In the genomic region with DNA sequence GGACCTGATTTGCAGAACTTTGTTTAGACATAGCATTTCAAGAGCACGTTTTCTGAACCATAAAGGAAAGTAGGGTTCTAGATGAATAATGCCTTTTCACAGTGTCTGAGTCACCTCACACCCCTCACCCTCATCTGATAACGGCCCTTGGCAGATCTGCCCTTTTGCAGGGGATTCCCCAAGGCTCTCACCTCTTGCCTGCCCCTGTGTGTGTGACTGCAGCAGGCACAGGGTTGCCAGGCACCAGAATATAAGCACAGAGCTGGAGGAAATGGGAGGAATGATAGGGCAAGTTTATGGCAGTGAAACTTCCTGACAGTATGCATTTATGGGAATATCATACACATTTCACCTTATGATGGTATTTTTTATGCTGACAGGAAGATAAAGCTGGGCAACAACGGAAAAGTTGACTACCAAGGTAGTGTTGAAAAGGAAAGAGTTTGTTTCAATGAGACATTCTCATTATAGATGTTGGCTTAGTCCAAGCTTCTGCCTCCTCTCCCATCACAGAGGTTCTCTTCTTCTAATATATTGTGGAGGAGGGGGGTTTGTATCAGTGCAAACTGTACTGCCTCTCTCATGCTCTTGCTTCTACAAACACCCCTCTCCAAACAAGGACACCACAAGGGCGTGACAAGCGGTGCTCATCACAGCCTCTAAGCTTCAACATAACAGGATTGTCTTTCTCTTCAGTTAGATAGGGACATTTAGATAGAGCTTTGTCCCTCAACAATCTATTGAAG, we compare ENCODE assay signal across 9 cellular contexts.
DNase-seq lines count a peak whose midpoint lies in the region; ATAC-seq and TF ChIP-seq lines count a peak whose summit lies in the region.
"Had no signal": no experiment of that assay in that cellular context is flagged by ENCODE, and none has a peak within 500 bp of the region (broad histone marks: within the 10 kb centered on the region; RNA-seq: fewer than 3 reads in every experiment).

No MANE protein-coding gene starts in this region.

- ATAC-seq in foreskin keratinocyte, result peak; percentile 96

- TF ChIP-seq CTCF in foreskin keratinocyte (conservative IDR thresholded peaks at IDR 0.05) (no peak), vagina (IDR thresholded peaks at IDR 0.05) (no peak)

- no peaks in the 10 kb centered on the region for H3K4me1 ChIP-seq in foreskin keratinocyte
- H3K4me1 ChIP-seq in vagina, result no peaks in the 10 kb centered on the region

- H3K4me3 ChIP-seq in vagina, result no peak overlapping the region

- H3K36me3 ChIP-seq in vagina, result no peaks in the 10 kb centered on the region

- peak; percentile 89 for DNase-seq in NK-92 treated with Interleukin-12 subunit alpha and Interleukin-12 subunit beta, amount 100 ng/mL, for 24 hours (lab: John Stamatoyannopoulos, UW)
- DNase-seq in NK-92 (lab: John Stamatoyannopoulos, UW; ENCODE audit: unreplicated experiment) (no peak), foreskin keratinocyte (peak; percentile 60 to 72), posterior vena cava (ENCODE audit: low spot score) (no peak), vagina (ENCODE audit: extremely low spot score in 2 of 2) (no peak), cortex of kidney (lab: John Stamatoyannopoulos, UW) (no peak)
- peak; percentile 82 to 89 for DNase-seq in activated CD4-positive, alpha-beta T cell treated with anti-CD3 and anti-CD28 coated beads, Interleukin-2, amount 50 U/mL, for 48 hours
- DNase-seq in stimulated activated CD8-positive, alpha-beta memory T cell treated with anti-CD3 and anti-CD28 coated beads, Interleukin-7, amount 100 ng/mL, for 48 hours (ENCODE audit: extremely low read depth in 1 of 2, low read depth in 1 of 2), result peak; percentile 65 to 94
- DNase-seq: right cardiac atrium had no signal

- intact Hi-C loops in posterior vena cava (cut with DNase I) (no loop called here), vagina (cut with DNase I) (no loop called here)

- TF ChIP-seq POLR2A in vagina (IDR thresholded peaks at IDR 0.05), result no peak

- H3K27me3 ChIP-seq in foreskin keratinocyte (no peaks in the 10 kb centered on the region), vagina (no peaks in the 10 kb centered on the region)

- no peaks in the 10 kb centered on the region for H3K9me3 ChIP-seq in vagina

- H3K27ac ChIP-seq in foreskin keratinocyte (peak overlapping the region; percentile 11), vagina (no peak overlapping the region)

Comparison
In these comparisons a context has a peak if more than half of its experiments do, and no peak if none do; other contexts are left out.
1. DNase-seq: peak in NK-92 treated with Interleukin-12 subunit alpha and Interleukin-12 subunit beta, amount 100 ng/mL, for 24 hours (single experiment), activated CD4-positive, alpha-beta T cell treated with anti-CD3 and anti-CD28 coated beads, Interleukin-2, amount 50 U/mL, for 48 hours (2 of 2), foreskin keratinocyte (2 of 2) and stimulated activated CD8-positive, alpha-beta memory T cell treated with anti-CD3 and anti-CD28 coated beads, Interleukin-7, amount 100 ng/mL, for 48 hours (2 of 2); none in NK-92 (single experiment), posterior vena cava (single experiment), vagina (0 of 2) and cortex of kidney (single experiment).